ENCODE assay signal across 1 cellular context in genomic region chr16:12609937-12610699, GRCh38.
TF ChIP-seq lines count a peak whose summit lies in the region.

No MANE protein-coding gene starts in this region.

TF ChIP-seq in HepG2, 621 proteins besides CTCF, POLR2A, EP300 and RAD21 (continued from another document and continues in another):
- TF ChIP-seq RERE (CRISPR knock-in tag; IDR thresholded peaks at IDR 0.05; ENCODE audit: low read depth) (no peak), ETS1 (CRISPR knock-in tag; IDR thresholded peaks at IDR 0.05) (no peak), ZNF136 (CRISPR knock-in tag; IDR thresholded peaks at IDR 0.05; ENCODE audit: low read depth) (no peak), ZNF18 (CRISPR knock-in tag; IDR thresholded peaks at IDR 0.05; ENCODE audit: insufficient replicate concordance) (no peak), ZNF3 (CRISPR knock-in tag; IDR thresholded peaks at IDR 0.05) (no peak), NFATC3 (CRISPR knock-in tag; IDR thresholded peaks at IDR 0.05) (0 out of 2 replicates have a peak, but pooled peaks have one; percentile 24), ZNF775 (CRISPR knock-in tag; IDR thresholded peaks at IDR 0.05; ENCODE audit: borderline replicate concordance) (no peak), FUBP1 (CRISPR knock-in tag; IDR thresholded peaks at IDR 0.05; ENCODE audit: borderline replicate concordance) (no peak), ZUFSP (CRISPR knock-in tag; IDR thresholded peaks at IDR 0.05; ENCODE audit: borderline replicate concordance) (no peak), ZBED4 (CRISPR knock-in tag; IDR thresholded peaks at IDR 0.05; ENCODE audit: borderline replicate concordance) (no peak), PITX1 (CRISPR knock-in tag; IDR thresholded peaks at IDR 0.05) (no peak), ZNF367 (CRISPR knock-in tag; IDR thresholded peaks at IDR 0.05; ENCODE audit: borderline replicate concordance) (no peak), ZBTB34 (CRISPR knock-in tag; IDR thresholded peaks at IDR 0.05) (0 out of 2 replicates have a peak, but pooled peaks have one; percentile 46), MYC (CRISPR knock-in tag; IDR thresholded peaks at IDR 0.05; ENCODE audit: borderline replicate concordance) (no peak), SALL1 (CRISPR knock-in tag; IDR thresholded peaks at IDR 0.05) (peak; percentile 65), TSC22D2 (CRISPR knock-in tag; IDR thresholded peaks at IDR 0.05; ENCODE audit: borderline replicate concordance) (no peak), HOXA3 (CRISPR knock-in tag; IDR thresholded peaks at IDR 0.05) (peak; percentile 47; the same call in 1 of the 2 replicates), KLF12 (CRISPR knock-in tag; IDR thresholded peaks at IDR 0.05; ENCODE audit: borderline replicate concordance) (no peak), TP53 (CRISPR knock-in tag; conservative IDR thresholded peaks at IDR 0.05) (no peak), MED8 (CRISPR knock-in tag; IDR thresholded peaks at IDR 0.05; ENCODE audit: insufficient replicate concordance) (no peak), FOXO1 (CRISPR knock-in tag; IDR thresholded peaks at IDR 0.05) (peak; percentile 60), SRSF4 (IDR thresholded peaks at IDR 0.05; ENCODE audit: low read depth, low read length, poor library complexity, severe bottlenecking) (no peak), BRCA1 (CRISPR knock-in tag; IDR thresholded peaks at IDR 0.05) (no peak), ZNF557 (CRISPR knock-in tag; IDR thresholded peaks at IDR 0.05) (no peak), MXD4 (CRISPR knock-in tag; IDR thresholded peaks at IDR 0.05) (no peak), ZBTB10 (CRISPR knock-in tag; IDR thresholded peaks at IDR 0.05; ENCODE audit: borderline replicate concordance) (no peak), DRAP1 (CRISPR knock-in tag; IDR thresholded peaks at IDR 0.05) (no peak), KDM3A (CRISPR knock-in tag; IDR thresholded peaks at IDR 0.05; ENCODE audit: low read depth) (no peak), GTF3A (CRISPR knock-in tag; conservative IDR thresholded peaks at IDR 0.05) (0 out of 2 replicates have a peak, but pooled peaks have one; percentile 42), NKX3-1 (CRISPR knock-in tag; IDR thresholded peaks at IDR 0.05) (no peak), ATF7 (IDR thresholded peaks at IDR 0.05) (no peak), ATF7 (CRISPR knock-in tag; IDR thresholded peaks at IDR 0.05) (no peak), ZNF121 (CRISPR knock-in tag; IDR thresholded peaks at IDR 0.05) (no peak)
